In the genomic region with DNA sequence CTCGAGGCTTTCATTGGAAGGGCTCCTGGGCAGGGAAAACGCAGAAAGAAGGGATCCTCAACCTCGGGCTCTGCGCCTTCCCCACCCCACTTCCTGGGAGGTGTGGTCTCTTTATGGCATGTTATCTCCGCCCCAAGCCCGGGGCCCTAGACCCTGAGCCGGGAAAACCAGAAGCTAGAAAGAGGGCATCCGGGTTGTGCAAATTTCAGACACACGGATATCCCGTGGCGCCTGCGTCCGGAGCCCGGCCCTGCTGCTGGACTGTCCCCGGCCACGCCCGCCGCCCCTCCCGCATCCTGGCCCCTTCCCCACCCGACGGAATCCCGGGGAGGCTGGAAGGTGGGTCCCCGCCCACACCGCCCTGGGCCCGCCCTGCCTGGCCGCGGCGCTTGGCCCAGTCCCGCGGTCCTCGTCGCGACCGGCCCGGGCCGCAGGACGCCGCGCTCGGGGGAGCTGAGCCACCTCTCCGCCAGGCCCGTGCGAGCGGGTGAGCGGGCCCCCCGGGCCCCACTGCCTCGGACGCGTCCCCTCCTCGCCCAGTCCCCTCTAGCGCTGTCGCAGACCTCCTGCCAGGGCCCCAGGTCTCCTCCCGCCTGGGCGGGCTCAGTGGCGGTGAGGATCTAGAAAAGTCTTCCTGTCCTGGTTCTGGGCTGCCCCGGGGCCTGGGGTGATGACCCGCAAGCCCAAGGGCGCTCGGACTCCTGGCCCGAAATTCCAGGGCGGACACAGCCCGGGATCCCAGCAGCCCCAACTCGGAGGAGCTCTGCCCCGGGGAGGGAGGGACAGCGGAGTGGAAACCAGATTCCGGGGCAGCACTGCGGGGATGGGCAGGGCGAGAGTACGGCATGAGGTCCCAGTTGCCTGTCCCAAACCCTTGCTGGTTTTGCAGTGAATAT, we compare ENCODE assay signal across 1 cellular context.
TF ChIP-seq lines count a peak whose summit lies in the region.

A gene with protein sequence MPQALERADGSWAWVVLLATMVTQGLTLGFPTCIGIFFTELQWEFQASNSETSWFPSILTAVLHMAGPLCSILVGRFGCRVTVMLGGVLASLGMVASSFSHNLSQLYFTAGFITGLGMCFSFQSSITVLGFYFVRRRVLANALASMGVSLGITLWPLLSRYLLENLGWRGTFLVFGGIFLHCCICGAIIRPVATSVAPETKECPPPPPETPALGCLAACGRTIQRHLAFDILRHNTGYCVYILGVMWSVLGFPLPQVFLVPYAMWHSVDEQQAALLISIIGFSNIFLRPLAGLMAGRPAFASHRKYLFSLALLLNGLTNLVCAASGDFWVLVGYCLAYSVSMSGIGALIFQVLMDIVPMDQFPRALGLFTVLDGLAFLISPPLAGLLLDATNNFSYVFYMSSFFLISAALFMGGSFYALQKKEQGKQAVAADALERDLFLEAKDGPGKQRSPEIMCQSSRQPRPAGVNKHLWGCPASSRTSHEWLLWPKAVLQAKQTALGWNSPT (plus strand): TSS at position 397 of the 896 bp plus-strand sequence. CDS start 5,683 bp downstream, outside the sequence.

TF ChIP-seq in K562, 482 proteins besides CTCF, POLR2A, EP300 and RAD21 (continued from another document and continues in another):
- TF ChIP-seq, protein P1, sequence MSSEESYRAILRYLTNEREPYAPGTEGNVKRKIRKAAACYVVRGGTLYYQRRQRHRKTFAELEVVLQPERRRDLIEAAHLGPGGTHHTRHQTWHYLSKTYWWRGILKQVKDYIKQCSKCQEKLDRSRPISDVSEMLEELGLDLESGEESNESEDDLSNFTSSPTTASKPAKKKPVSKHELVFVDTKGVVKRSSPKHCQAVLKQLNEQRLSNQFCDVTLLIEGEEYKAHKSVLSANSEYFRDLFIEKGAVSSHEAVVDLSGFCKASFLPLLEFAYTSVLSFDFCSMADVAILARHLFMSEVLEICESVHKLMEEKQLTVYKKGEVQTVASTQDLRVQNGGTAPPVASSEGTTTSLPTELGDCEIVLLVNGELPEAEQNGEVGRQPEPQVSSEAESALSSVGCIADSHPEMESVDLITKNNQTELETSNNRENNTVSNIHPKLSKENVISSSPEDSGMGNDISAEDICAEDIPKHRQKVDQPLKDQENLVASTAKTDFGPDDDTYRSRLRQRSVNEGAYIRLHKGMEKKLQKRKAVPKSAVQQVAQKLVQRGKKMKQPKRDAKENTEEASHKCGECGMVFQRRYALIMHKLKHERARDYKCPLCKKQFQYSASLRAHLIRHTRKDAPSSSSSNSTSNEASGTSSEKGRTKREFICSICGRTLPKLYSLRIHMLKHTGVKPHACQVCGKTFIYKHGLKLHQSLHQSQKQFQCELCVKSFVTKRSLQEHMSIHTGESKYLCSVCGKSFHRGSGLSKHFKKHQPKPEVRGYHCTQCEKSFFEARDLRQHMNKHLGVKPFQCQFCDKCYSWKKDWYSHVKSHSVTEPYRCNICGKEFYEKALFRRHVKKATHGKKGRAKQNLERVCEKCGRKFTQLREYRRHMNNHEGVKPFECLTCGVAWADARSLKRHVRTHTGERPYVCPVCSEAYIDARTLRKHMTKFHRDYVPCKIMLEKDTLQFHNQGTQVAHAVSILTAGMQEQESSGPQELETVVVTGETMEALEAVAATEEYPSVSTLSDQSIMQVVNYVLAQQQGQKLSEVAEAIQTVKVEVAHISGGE (CRISPR knock-in tag; IDR thresholded peaks at IDR 0.05) = 0 out of 6 replicates have a peak, but pooled peaks of 1 of the 3 experiments have one; percentile 17
- TF ChIP-seq, protein P2, sequence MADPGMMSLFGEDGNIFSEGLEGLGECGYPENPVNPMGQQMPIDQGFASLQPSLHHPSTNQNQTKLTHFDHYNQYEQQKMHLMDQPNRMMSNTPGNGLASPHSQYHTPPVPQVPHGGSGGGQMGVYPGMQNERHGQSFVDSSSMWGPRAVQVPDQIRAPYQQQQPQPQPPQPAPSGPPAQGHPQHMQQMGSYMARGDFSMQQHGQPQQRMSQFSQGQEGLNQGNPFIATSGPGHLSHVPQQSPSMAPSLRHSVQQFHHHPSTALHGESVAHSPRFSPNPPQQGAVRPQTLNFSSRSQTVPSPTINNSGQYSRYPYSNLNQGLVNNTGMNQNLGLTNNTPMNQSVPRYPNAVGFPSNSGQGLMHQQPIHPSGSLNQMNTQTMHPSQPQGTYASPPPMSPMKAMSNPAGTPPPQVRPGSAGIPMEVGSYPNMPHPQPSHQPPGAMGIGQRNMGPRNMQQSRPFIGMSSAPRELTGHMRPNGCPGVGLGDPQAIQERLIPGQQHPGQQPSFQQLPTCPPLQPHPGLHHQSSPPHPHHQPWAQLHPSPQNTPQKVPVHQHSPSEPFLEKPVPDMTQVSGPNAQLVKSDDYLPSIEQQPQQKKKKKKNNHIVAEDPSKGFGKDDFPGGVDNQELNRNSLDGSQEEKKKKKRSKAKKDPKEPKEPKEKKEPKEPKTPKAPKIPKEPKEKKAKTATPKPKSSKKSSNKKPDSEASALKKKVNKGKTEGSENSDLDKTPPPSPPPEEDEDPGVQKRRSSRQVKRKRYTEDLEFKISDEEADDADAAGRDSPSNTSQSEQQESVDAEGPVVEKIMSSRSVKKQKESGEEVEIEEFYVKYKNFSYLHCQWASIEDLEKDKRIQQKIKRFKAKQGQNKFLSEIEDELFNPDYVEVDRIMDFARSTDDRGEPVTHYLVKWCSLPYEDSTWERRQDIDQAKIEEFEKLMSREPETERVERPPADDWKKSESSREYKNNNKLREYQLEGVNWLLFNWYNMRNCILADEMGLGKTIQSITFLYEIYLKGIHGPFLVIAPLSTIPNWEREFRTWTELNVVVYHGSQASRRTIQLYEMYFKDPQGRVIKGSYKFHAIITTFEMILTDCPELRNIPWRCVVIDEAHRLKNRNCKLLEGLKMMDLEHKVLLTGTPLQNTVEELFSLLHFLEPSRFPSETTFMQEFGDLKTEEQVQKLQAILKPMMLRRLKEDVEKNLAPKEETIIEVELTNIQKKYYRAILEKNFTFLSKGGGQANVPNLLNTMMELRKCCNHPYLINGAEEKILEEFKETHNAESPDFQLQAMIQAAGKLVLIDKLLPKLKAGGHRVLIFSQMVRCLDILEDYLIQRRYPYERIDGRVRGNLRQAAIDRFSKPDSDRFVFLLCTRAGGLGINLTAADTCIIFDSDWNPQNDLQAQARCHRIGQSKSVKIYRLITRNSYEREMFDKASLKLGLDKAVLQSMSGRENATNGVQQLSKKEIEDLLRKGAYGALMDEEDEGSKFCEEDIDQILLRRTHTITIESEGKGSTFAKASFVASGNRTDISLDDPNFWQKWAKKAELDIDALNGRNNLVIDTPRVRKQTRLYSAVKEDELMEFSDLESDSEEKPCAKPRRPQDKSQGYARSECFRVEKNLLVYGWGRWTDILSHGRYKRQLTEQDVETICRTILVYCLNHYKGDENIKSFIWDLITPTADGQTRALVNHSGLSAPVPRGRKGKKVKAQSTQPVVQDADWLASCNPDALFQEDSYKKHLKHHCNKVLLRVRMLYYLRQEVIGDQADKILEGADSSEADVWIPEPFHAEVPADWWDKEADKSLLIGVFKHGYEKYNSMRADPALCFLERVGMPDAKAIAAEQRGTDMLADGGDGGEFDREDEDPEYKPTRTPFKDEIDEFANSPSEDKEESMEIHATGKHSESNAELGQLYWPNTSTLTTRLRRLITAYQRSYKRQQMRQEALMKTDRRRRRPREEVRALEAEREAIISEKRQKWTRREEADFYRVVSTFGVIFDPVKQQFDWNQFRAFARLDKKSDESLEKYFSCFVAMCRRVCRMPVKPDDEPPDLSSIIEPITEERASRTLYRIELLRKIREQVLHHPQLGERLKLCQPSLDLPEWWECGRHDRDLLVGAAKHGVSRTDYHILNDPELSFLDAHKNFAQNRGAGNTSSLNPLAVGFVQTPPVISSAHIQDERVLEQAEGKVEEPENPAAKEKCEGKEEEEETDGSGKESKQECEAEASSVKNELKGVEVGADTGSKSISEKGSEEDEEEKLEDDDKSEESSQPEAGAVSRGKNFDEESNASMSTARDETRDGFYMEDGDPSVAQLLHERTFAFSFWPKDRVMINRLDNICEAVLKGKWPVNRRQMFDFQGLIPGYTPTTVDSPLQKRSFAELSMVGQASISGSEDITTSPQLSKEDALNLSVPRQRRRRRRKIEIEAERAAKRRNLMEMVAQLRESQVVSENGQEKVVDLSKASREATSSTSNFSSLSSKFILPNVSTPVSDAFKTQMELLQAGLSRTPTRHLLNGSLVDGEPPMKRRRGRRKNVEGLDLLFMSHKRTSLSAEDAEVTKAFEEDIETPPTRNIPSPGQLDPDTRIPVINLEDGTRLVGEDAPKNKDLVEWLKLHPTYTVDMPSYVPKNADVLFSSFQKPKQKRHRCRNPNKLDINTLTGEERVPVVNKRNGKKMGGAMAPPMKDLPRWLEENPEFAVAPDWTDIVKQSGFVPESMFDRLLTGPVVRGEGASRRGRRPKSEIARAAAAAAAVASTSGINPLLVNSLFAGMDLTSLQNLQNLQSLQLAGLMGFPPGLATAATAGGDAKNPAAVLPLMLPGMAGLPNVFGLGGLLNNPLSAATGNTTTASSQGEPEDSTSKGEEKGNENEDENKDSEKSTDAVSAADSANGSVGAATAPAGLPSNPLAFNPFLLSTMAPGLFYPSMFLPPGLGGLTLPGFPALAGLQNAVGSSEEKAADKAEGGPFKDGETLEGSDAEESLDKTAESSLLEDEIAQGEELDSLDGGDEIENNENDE (IDR thresholded peaks at IDR 0.05; ENCODE audit: low read depth, low read length) = no peak
- no peak for TF ChIP-seq BCL6 (CRISPR knock-in tag; IDR thresholded peaks at IDR 0.05)
- peak; percentile 79 for TF ChIP-seq POLR2G (IDR thresholded peaks at IDR 0.05; ENCODE audit: low read depth, low read length)
- TF ChIP-seq ZNF143 (CRISPR knock-in tag; IDR thresholded peaks at IDR 0.05) = no peak
- no peak; the same call in 1 of the 2 replicates for TF ChIP-seq TRIM28 (IDR thresholded peaks at IDR 0.05)
- TF ChIP-seq, protein P3, sequence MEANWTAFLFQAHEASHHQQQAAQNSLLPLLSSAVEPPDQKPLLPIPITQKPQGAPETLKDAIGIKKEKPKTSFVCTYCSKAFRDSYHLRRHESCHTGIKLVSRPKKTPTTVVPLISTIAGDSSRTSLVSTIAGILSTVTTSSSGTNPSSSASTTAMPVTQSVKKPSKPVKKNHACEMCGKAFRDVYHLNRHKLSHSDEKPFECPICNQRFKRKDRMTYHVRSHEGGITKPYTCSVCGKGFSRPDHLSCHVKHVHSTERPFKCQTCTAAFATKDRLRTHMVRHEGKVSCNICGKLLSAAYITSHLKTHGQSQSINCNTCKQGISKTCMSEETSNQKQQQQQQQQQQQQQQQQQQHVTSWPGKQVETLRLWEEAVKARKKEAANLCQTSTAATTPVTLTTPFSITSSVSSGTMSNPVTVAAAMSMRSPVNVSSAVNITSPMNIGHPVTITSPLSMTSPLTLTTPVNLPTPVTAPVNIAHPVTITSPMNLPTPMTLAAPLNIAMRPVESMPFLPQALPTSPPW (CRISPR knock-in tag; IDR thresholded peaks at IDR 0.05) = peak; percentile 86
- no peak for TF ChIP-seq EP400 (IDR thresholded peaks at IDR 0.05)
- TF ChIP-seq, protein P4, sequence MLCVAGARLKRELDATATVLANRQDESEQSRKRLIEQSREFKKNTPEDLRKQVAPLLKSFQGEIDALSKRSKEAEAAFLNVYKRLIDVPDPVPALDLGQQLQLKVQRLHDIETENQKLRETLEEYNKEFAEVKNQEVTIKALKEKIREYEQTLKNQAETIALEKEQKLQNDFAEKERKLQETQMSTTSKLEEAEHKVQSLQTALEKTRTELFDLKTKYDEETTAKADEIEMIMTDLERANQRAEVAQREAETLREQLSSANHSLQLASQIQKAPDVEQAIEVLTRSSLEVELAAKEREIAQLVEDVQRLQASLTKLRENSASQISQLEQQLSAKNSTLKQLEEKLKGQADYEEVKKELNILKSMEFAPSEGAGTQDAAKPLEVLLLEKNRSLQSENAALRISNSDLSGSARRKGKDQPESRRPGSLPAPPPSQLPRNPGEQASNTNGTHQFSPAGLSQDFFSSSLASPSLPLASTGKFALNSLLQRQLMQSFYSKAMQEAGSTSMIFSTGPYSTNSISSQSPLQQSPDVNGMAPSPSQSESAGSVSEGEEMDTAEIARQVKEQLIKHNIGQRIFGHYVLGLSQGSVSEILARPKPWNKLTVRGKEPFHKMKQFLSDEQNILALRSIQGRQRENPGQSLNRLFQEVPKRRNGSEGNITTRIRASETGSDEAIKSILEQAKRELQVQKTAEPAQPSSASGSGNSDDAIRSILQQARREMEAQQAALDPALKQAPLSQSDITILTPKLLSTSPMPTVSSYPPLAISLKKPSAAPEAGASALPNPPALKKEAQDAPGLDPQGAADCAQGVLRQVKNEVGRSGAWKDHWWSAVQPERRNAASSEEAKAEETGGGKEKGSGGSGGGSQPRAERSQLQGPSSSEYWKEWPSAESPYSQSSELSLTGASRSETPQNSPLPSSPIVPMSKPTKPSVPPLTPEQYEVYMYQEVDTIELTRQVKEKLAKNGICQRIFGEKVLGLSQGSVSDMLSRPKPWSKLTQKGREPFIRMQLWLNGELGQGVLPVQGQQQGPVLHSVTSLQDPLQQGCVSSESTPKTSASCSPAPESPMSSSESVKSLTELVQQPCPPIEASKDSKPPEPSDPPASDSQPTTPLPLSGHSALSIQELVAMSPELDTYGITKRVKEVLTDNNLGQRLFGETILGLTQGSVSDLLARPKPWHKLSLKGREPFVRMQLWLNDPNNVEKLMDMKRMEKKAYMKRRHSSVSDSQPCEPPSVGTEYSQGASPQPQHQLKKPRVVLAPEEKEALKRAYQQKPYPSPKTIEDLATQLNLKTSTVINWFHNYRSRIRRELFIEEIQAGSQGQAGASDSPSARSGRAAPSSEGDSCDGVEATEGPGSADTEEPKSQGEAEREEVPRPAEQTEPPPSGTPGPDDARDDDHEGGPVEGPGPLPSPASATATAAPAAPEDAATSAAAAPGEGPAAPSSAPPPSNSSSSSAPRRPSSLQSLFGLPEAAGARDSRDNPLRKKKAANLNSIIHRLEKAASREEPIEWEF (CRISPR knock-in tag; IDR thresholded peaks at IDR 0.05) = no peak
- peak; percentile 40 for TF ChIP-seq CCNT2 (IDR thresholded peaks at IDR 0.05; ENCODE audit: borderline replicate concordance, extremely low read depth, insufficient read length, low read depth, low read length)
- no peak for TF ChIP-seq ZFP36 (IDR thresholded peaks at IDR 0.05; ENCODE audit: low read depth, low read length, partially characterized antibody)
- TF ChIP-seq ZNF197 (CRISPR knock-in tag; IDR thresholded peaks at IDR 0.05; ENCODE audit: low read depth) = no peak
- TF ChIP-seq CREB1 (IDR thresholded peaks at IDR 0.05) = no peak
- no peak for TF ChIP-seq CREB1 (CRISPR knock-in tag; IDR thresholded peaks at IDR 0.05)
- TF ChIP-seq FIP1L1 (IDR thresholded peaks at IDR 0.05; ENCODE audit: low read depth, low read length, poor library complexity, severe bottlenecking) = no peak
- TF ChIP-seq, protein P5, sequence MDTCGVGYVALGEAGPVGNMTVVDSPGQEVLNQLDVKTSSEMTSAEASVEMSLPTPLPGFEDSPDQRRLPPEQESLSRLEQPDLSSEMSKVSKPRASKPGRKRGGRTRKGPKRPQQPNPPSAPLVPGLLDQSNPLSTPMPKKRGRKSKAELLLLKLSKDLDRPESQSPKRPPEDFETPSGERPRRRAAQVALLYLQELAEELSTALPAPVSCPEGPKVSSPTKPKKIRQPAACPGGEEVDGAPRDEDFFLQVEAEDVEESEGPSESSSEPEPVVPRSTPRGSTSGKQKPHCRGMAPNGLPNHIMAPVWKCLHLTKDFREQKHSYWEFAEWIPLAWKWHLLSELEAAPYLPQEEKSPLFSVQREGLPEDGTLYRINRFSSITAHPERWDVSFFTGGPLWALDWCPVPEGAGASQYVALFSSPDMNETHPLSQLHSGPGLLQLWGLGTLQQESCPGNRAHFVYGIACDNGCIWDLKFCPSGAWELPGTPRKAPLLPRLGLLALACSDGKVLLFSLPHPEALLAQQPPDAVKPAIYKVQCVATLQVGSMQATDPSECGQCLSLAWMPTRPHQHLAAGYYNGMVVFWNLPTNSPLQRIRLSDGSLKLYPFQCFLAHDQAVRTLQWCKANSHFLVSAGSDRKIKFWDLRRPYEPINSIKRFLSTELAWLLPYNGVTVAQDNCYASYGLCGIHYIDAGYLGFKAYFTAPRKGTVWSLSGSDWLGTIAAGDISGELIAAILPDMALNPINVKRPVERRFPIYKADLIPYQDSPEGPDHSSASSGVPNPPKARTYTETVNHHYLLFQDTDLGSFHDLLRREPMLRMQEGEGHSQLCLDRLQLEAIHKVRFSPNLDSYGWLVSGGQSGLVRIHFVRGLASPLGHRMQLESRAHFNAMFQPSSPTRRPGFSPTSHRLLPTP (IDR thresholded peaks at IDR 0.05; ENCODE audit: borderline replicate concordance, extremely low read depth, insufficient read length) = no peak
- no peak for TF ChIP-seq ILF3 (IDR thresholded peaks at IDR 0.05; ENCODE audit: borderline replicate concordance)
- no peak for TF ChIP-seq CHD2 (IDR thresholded peaks at IDR 0.05; ENCODE audit: low read depth, low read length)
- no peak for TF ChIP-seq MAFG (tag; conservative IDR thresholded peaks at IDR 0.05)
